Comparison of ENCODE assay signal across 26 cellular contexts in genomic region chr2:46589381-46589780, GRCh38.
"Had no signal": no experiment of that assay in that cellular context is flagged by ENCODE, and none has a peak within 500 bp of the region (broad histone marks: within the 10 kb centered on the region; RNA-seq: fewer than 3 reads in every experiment).

No MANE protein-coding gene starts in this region.

- DNase-seq: foreskin keratinocyte; heart left ventricle; kidney; mucosa of descending colon; naive B cell; pancreas; right lobe of liver; stimulated activated CD4-positive, alpha-beta T cell treated with anti-CD3 and anti-CD28 coated beads, Interleukin-12 subunit alpha, Interleukin-12 subunit beta, amount 100 ng/mL, for 4 hours; stimulated activated CD4-positive, alpha-beta T cell treated with anti-CD3 and anti-CD28 coated beads, Interleukin-1b, Interleukin-23, amount 100 ng/mL, for 48 hours; stimulated activated CD4-positive, alpha-beta T cell treated with anti-CD3 and anti-CD28 coated beads, Interleukin-4, amount 100 ng/mL, for 1 hour; stimulated activated CD8-positive, alpha-beta memory T cell treated with anti-CD3 and anti-CD28 coated beads, Interleukin-4, amount 100 ng/mL, for 48 hours; stimulated activated naive CD4-positive, alpha-beta T cell; stimulated activated naive CD8-positive, alpha-beta T cell treated with anti-CD3 and anti-CD28 coated beads, Interleukin-15, amount 100 ng/mL, for 72 hours; thyroid gland; upper lobe of left lung; uterus had no signal

- H3K4me3 Mint-ChIP-seq: memory B cell; naive B cell; natural killer cell treated with Interleukin-12 subunit alpha and Interleukin-12 subunit beta and Interleukin-15 and Interleukin-18, amount 100 ng/mL, for 72 hours; neural crest cell; stimulated activated naive CD8-positive, alpha-beta T cell treated with anti-CD3 and anti-CD28 coated beads, Interleukin-15, amount 100 ng/mL, for 72 hours had no signal

- H3K9me3 Mint-ChIP-seq: memory B cell; naive B cell; natural killer cell treated with Interleukin-12 subunit alpha and Interleukin-12 subunit beta and Interleukin-15 and Interleukin-18, amount 100 ng/mL, for 72 hours; neural crest cell; stimulated activated naive CD8-positive, alpha-beta T cell treated with anti-CD3 and anti-CD28 coated beads, Interleukin-15, amount 100 ng/mL, for 72 hours had no signal

- H3K4me1 Mint-ChIP-seq: neural crest cell; stimulated activated naive CD8-positive, alpha-beta T cell treated with anti-CD3 and anti-CD28 coated beads, Interleukin-15, amount 100 ng/mL, for 72 hours had no signal

- H3K36me3 Mint-ChIP-seq: natural killer cell treated with Interleukin-12 subunit alpha and Interleukin-12 subunit beta and Interleukin-15 and Interleukin-18, amount 100 ng/mL, for 72 hours had no signal

- H3K27ac Mint-ChIP-seq: memory B cell; natural killer cell treated with Interleukin-12 subunit alpha and Interleukin-12 subunit beta and Interleukin-15 and Interleukin-18, amount 100 ng/mL, for 72 hours; stimulated activated naive CD8-positive, alpha-beta T cell treated with anti-CD3 and anti-CD28 coated beads, Interleukin-15, amount 100 ng/mL, for 72 hours had no signal

- H3K27me3 Mint-ChIP-seq: memory B cell; naive B cell; natural killer cell treated with Interleukin-12 subunit alpha and Interleukin-12 subunit beta and Interleukin-15 and Interleukin-18, amount 100 ng/mL, for 72 hours; stimulated activated naive CD8-positive, alpha-beta T cell treated with anti-CD3 and anti-CD28 coated beads, Interleukin-15, amount 100 ng/mL, for 72 hours had no signal

- H3K27ac ChIP-seq: coronary artery, epithelial cell of prostate, esophagus muscularis mucosa, foreskin keratinocyte, gastroesophageal sphincter, heart left ventricle, hepatocyte, neutrophil, pancreas, right lobe of liver, thyroid gland, upper lobe of left lung, uterus had no signal

- ATAC-seq: foreskin keratinocyte; gastroesophageal sphincter; heart left ventricle; left lobe of liver; mucosa of descending colon; natural killer cell treated with Interleukin-12 subunit alpha and Interleukin-12 subunit beta and Interleukin-15 and Interleukin-18, amount 100 ng/mL, for 72 hours; pancreas; right lobe of liver; stimulated activated naive CD8-positive, alpha-beta T cell treated with anti-CD3 and anti-CD28 coated beads, Interleukin-15, amount 100 ng/mL, for 72 hours had no signal
